ENCODE assay signal across 8 cellular contexts in genomic region chr19:51980926-51981325, GRCh38. TPM values are rescaled to one million over a fixed set of nuclear protein-coding genes. Genes with fewer than 3 reads are reported as not detected.
DNase-seq lines count a peak whose midpoint lies in the region; TF ChIP-seq lines count a peak whose summit lies in the region.
"Not testable (repeated sequence)": the region's sequence is repeated elsewhere in the genome, so short reads cannot be mapped to it uniquely, and the experiment has no call there.

No MANE protein-coding gene starts in this region.

- 70% methylated on average over 6 of the region's 6 CpGs for WGBS in prostate gland

- H3K36me3 ChIP-seq in breast epithelium, neutrophil, prostate gland: not testable (repeated sequence)

- intact Hi-C loops in breast epithelium (cut with DNase I; ENCODE audit: low total_unique reads); prostate gland (cut with DNase I): not testable (repeated sequence)

- DNase-seq in ELF-1 (ENCODE audit: low read depth, low spot score): peak; percentile 20
- DNase-seq in LNCaP clone FGC (ENCODE audit: low read depth): peak; percentile 81
- DNase-seq in NCI-H226: peak; percentile 39
- peak; percentile 54 for DNase-seq in T1000 (lab: John Stamatoyannopoulos, UW)
- DNase-seq in breast epithelium (ENCODE audit: low spot score in 2 of 2); epithelial cell of prostate (ENCODE audit: low read depth, low spot score); prostate gland (ENCODE audit: low spot score): not testable (repeated sequence)

- H3K4me1 ChIP-seq in breast epithelium; prostate gland (replicated peaks): not testable (repeated sequence)
- peaks cover 30 to 32% of the 10 kb centered on the region in 2 experiments for H3K4me1 ChIP-seq in neutrophil (ENCODE audit: control insufficient read depth in 1 of 2, insufficient read depth in 1 of 2, low read depth in 1 of 2, low read length in 1 of 2)

- H3K27ac ChIP-seq in breast epithelium: peak overlapping the region; percentile 17 to 52
- H3K27ac ChIP-seq in epithelial cell of prostate: peak overlapping the region; percentile 38
- H3K27ac ChIP-seq in neutrophil: peak overlapping the region; percentile 59
- H3K27ac ChIP-seq in prostate gland: peak overlapping the region; percentile 4 to 88

- peaks cover 88 to 97% of the 10 kb centered on the region in 2 donors for H3K9me3 ChIP-seq in breast epithelium
- not testable (repeated sequence) for H3K9me3 ChIP-seq in neutrophil, prostate gland

- H3K4me3 ChIP-seq in LNCaP clone FGC (ENCODE audit: low read depth, low read length) (peak overlapping the region; percentile 17), breast epithelium (peak overlapping the region in 1 of 3 donors; percentile 17)
- H3K4me3 ChIP-seq in neutrophil (ENCODE audit: low read depth in 1 of 2, low read length in 1 of 2); prostate gland: not testable (repeated sequence)

- H3K27me3 ChIP-seq in breast epithelium; neutrophil; prostate gland (replicated peaks; ENCODE audit: insufficient read depth): not testable (repeated sequence)

- not testable (repeated sequence) for TF ChIP-seq POLR2A in breast epithelium (IDR thresholded peaks at IDR 0.05); prostate gland (IDR thresholded peaks at IDR 0.05)

- not testable (repeated sequence) for TF ChIP-seq CTCF in LNCaP clone FGC (IDR thresholded peaks at IDR 0.05; ENCODE audit: control insufficient read depth, extremely low read depth, insufficient read depth); breast epithelium (IDR thresholded peaks at IDR 0.05); neutrophil (IDR thresholded peaks at IDR 0.05); prostate gland (IDR thresholded peaks at IDR 0.05)

RNA-seq across cellular contexts. Expression of gene ZNF350, which starts 5.7 kb away (rescaled TPM):
- total RNA-seq in breast epithelium: 10 to 100 TPM; 14.1 to 31.2 (median 14.4) TPM
- total RNA-seq in prostate gland: 10 to 100 TPM; 31.3 to 34.6 TPM

RNA-seq across cellular contexts. Expression of gene ZNF615, which starts 27.1 kb away (rescaled TPM):
- total RNA-seq in breast epithelium: 10 to 100 TPM; 15.4 to 35.9 (median 27.2) TPM
- total RNA-seq in prostate gland: 10 to 100 TPM; 29.4 to 35.8 TPM

RNA-seq across cellular contexts. Expression of gene ZNF614, which starts 47.3 kb away (rescaled TPM):
- total RNA-seq in breast epithelium (10 to 100 TPM in 1 of 3 donors, 1 to 10 TPM in 2; 5.6 to 13.6 (median 9.5) TPM), prostate gland (10 to 100 TPM; 12.7 to 15.4 TPM)

RNA-seq across cellular contexts. Expression of gene ZNF613, which starts 53.7 kb away (rescaled TPM):
- total RNA-seq in breast epithelium: 10 to 100 TPM in 1 of 3 donors, 1 to 10 TPM in 2; 5.9 to 13.5 (median 7.9) TPM
- 10 to 100 TPM; 15.4 to 17.0 TPM for total RNA-seq in prostate gland
